Comparison of ENCODE assay signal across 14 cellular contexts in the genomic region with DNA sequence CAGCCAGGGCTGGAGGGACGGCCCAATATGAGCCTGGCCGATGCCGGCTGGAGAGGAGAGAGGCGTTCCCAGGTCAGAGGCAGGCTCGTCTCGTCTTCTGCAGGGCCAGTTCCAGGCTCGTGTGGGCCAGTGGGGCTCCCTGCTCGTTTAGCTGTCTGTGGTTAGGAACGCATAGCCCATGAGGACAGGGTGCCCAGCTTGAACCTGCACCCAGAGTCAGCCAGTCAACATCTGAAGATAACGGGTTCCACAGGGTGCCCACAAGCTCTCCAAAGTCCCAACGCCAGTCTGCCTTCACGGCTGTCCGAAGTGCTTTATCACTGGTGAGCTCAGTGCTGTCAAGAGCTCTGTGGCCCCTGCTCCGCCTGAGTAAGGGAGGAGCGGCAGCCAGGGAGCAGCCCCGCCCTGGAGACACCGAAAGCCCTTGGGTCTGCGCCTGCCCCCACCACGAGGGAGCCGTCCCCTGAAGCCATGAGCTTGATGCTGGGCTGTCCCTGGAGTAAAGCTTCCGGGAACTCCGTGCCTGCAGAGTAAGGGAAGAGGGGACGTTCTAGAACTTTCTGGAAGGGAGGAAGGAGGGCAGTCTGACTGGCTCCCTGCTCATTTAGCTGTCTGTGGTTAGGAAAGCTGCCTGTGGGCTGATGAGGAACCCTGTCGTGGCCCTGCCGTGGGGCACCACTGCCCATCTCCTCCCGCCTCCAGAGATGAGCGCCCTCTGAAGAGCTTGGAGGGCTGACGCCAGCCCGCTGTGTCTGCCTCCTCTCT. TPM values are rescaled to one million over a fixed set of nuclear protein-coding genes. Genes with fewer than 3 reads are reported as not detected.
A peak's percentile ranks its signal among the peaks of the same experiment; 100 is the strongest.
DNase-seq lines count a peak whose midpoint lies in the region; ATAC-seq and TF ChIP-seq lines count a peak whose summit lies in the region.
"Had no signal": no experiment of that assay in that cellular context is flagged by ENCODE, and none has a peak within 500 bp of the region (broad histone marks: within the 10 kb centered on the region; RNA-seq: fewer than 3 reads in every experiment).

No MANE protein-coding gene starts in this region.

- no peaks in the 10 kb centered on the region for H3K27me3 ChIP-seq in mucosa of rectum (ENCODE audit: control insufficient read depth in 2 of 2, insufficient read depth in 2 of 2, low read length in 2 of 2)

- no peaks in the 10 kb centered on the region for H3K9me3 Mint-ChIP-seq in stimulated activated naive CD8-positive, alpha-beta T cell treated with anti-CD3 and anti-CD28 coated beads, Interleukin-15, amount 100 ng/mL, for 72 hours
- no peaks in the 10 kb centered on the region for H3K9me3 Mint-ChIP-seq in chondrocyte (ENCODE audit: low read depth)
- H3K9me3 Mint-ChIP-seq: nephron progenitor cell had no signal

- no peaks in the 10 kb centered on the region for H3K27me3 Mint-ChIP-seq in stimulated activated naive CD8-positive, alpha-beta T cell treated with anti-CD3 and anti-CD28 coated beads, Interleukin-15, amount 100 ng/mL, for 72 hours
- no peaks in the 10 kb centered on the region for H3K27me3 Mint-ChIP-seq in chondrocyte (ENCODE audit: low read depth)

- H3K36me3 Mint-ChIP-seq in chondrocyte (ENCODE audit: low read depth): no peaks in the 10 kb centered on the region

- H3K4me1 Mint-ChIP-seq in stimulated activated naive CD8-positive, alpha-beta T cell treated with anti-CD3 and anti-CD28 coated beads, Interleukin-15, amount 100 ng/mL, for 72 hours: peaks cover 41% of the 10 kb centered on the region
- peaks cover 26% of the 10 kb centered on the region for H3K4me1 Mint-ChIP-seq in chondrocyte (ENCODE audit: low read depth)

- H3K27ac Mint-ChIP-seq in stimulated activated naive CD8-positive, alpha-beta T cell treated with anti-CD3 and anti-CD28 coated beads, Interleukin-15, amount 100 ng/mL, for 72 hours: no peak overlapping the region
- peak overlapping the region; percentile 68 for H3K27ac Mint-ChIP-seq in chondrocyte (ENCODE audit: unreplicated experiment)
- H3K27ac Mint-ChIP-seq: nephron progenitor cell had no signal

- no peaks in the 10 kb centered on the region for H3K36me3 ChIP-seq in mucosa of rectum (ENCODE audit: control insufficient read depth in 2 of 2, insufficient read depth in 2 of 2, low read length in 2 of 2)
- H3K36me3 ChIP-seq: gastroesophageal sphincter had no signal

- peak overlapping the region; percentile 72 to 83 for H3K27ac ChIP-seq in mucosa of rectum (ENCODE audit: low read depth in 2 of 2, low read length in 2 of 2)
- H3K27ac ChIP-seq: gastroesophageal sphincter had no signal

- peak; percentile 25 for DNase-seq in stimulated activated naive CD8-positive, alpha-beta T cell treated with anti-CD3 and anti-CD28 coated beads, Interleukin-15, Interleukin-2, amounts not matched to agents 100 U/mL and 50 U/mL, for 24 hours
- no peak for DNase-seq in stimulated activated naive CD8-positive, alpha-beta T cell treated with anti-CD3 and anti-CD28 coated beads, Interleukin-15, amount 100 ng/mL, for 72 hours
- DNase-seq in chondrocyte (ENCODE audit: low spot score) (peak; percentile 80), KG1 (lab: John Stamatoyannopoulos, UW) (no peak), pons (ENCODE audit: low spot score) (no peak), iPS-NIHi7 (ENCODE audit: extremely low spot score) (no peak)
- DNase-seq: kidney, NCI-H1092 treated with DMSO at 0.1 percent for 48 hours, NCI-H510A, nephron progenitor cell, SHP77 had no signal

- H3K9me3 ChIP-seq in mucosa of rectum (ENCODE audit: control insufficient read depth in 2 of 2, low read length in 2 of 2): no peaks in the 10 kb centered on the region
- H3K9me3 ChIP-seq: gastroesophageal sphincter had no signal

- no peak for TF ChIP-seq CTCF in chondrocyte (IDR thresholded peaks at IDR 0.05)

- peak overlapping the region in 1 of 2 donors; percentile 42 for H3K4me3 ChIP-seq in mucosa of rectum (ENCODE audit: low read length in 2 of 2)
- H3K4me3 ChIP-seq: gastroesophageal sphincter had no signal

- no peak for ATAC-seq in stimulated activated naive CD8-positive, alpha-beta T cell treated with anti-CD3 and anti-CD28 coated beads, Interleukin-15, Interleukin-2, amounts not matched to agents 100 U/mL and 50 U/mL, for 24 hours
- ATAC-seq in stimulated activated naive CD8-positive, alpha-beta T cell treated with anti-CD3 and anti-CD28 coated beads, Interleukin-15, amount 100 ng/mL, for 72 hours: no peak
- no peak for ATAC-seq in GM19395 (IDR thresholded peaks at IDR 0.05; ENCODE audit: unreplicated experiment)
- ATAC-seq: gastroesophageal sphincter had no signal

- H3K4me3 Mint-ChIP-seq in stimulated activated naive CD8-positive, alpha-beta T cell treated with anti-CD3 and anti-CD28 coated beads, Interleukin-15, amount 100 ng/mL, for 72 hours: no peak overlapping the region
- H3K4me3 Mint-ChIP-seq in chondrocyte (ENCODE audit: unreplicated experiment): no peak overlapping the region
- H3K4me3 Mint-ChIP-seq: nephron progenitor cell had no signal

- peaks cover 31 to 58% of the 10 kb centered on the region in 2 donors for H3K4me1 ChIP-seq in mucosa of rectum (ENCODE audit: control insufficient read depth in 2 of 2, insufficient read depth in 2 of 2, low read length in 2 of 2)

- peak overlapping the region; percentile 32 to 38 for H3K9ac ChIP-seq in mucosa of rectum (ENCODE audit: low read depth in 1 of 2, low read length in 2 of 2)

RNA-seq across cellular contexts. Expression of a gene that starts 2.7 kb away (rescaled TPM):
- total RNA-seq in chondrocyte: 0.99 to 5.4 TPM (median 5.1 TPM) in 3 replicates

RNA-seq across cellular contexts. Expression of a gene that starts 10.3 kb away (rescaled TPM):
- total RNA-seq in chondrocyte: 27.6 to 32.1 TPM (median 29.1 TPM) in 3 replicates

RNA-seq across cellular contexts. Expression of a gene that starts 26.7 kb away (rescaled TPM):
- 141 to 143 TPM (median 141 TPM) in 3 replicates for total RNA-seq in chondrocyte

Comparison
In these comparisons a context has a peak if more than half of its experiments do, and no peak if none do; other contexts are left out.
1. DNase-seq: peak in stimulated activated naive CD8-positive, alpha-beta T cell treated with anti-CD3 and anti-CD28 coated beads, Interleukin-15, Interleukin-2, amounts not matched to agents 100 U/mL and 50 U/mL, for 24 hours (single experiment) and chondrocyte (single experiment); none in stimulated activated naive CD8-positive, alpha-beta T cell treated with anti-CD3 and anti-CD28 coated beads, Interleukin-15, amount 100 ng/mL, for 72 hours (0 of 2), KG1 (single experiment), pons (single experiment) and iPS-NIHi7 (single experiment).